In the genomic region with DNA sequence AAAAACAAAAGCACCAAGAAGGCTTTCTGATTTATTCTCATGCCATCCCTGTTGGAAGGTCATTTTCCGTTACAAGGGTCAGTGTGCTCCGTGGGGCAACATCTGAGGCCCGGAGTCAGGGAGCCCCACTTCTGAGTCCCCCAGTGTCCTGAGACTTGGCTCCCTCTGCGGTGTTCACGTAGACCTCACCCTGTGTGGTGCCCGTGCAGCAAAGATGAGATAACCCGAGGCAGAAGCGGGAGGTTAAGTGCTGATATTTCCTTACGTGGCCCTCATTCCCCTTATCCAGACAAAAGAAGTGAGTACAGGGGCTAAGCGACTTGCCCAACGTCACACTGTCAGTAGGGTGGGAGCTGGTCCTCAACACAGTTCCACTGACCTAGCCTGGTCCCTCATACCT, we compare ENCODE assay signal across 19 cellular contexts. TPM values are rescaled to one million over a fixed set of nuclear protein-coding genes. Genes with fewer than 3 reads are reported as not detected.
DNase-seq lines count a peak whose midpoint lies in the region; ATAC-seq lines count a peak whose summit lies in the region.
"Had no signal": no experiment of that assay in that cellular context is flagged by ENCODE, and none has a peak within 500 bp of the region (broad histone marks: within the 10 kb centered on the region; RNA-seq: fewer than 3 reads in every experiment).

No MANE protein-coding gene starts in this region.

- H3K9me3 Mint-ChIP-seq in effector memory CD8-positive, alpha-beta T cell = peaks cover 6 to 8% of the 10 kb centered on the region in 2 donors

- ATAC-seq in effector memory CD8-positive, alpha-beta T cell (replicated peaks) = no peak
- no peak for ATAC-seq in sciatic nerve
- ATAC-seq: A549, Panc1, SK-N-SH treated with all-trans-retinoic acid at 6 μM for 48 hours had no signal

- H3K27me3 Mint-ChIP-seq in effector memory CD8-positive, alpha-beta T cell = no peaks in the 10 kb centered on the region

- intact Hi-C loops in sciatic nerve (cut with DNase I) = no loop called here

- H3K4me3 Mint-ChIP-seq in effector memory CD8-positive, alpha-beta T cell = peak overlapping the region; percentile 87 to 91
- H3K4me3 Mint-ChIP-seq: CD14-positive monocyte had no signal

- DNase-seq in D341Med (ENCODE audit: low spot score) (peak; percentile 12), mesenteric fat pad (ENCODE audit: low spot score) (peak; percentile 87), sciatic nerve (ENCODE audit: low spot score) (peak; percentile 22), NCI-H526 (lab: John Stamatoyannopoulos, UW) (no peak), SHP77 (lab: John Stamatoyannopoulos, UW) (no peak), NCI-H2171 treated with DMSO at 0.1 percent for 48 hours (lab: John Stamatoyannopoulos, UW) (no peak)
- no peak for DNase-seq in effector memory CD8-positive, alpha-beta T cell
- DNase-seq: EL, GF-D8, IMR-90, NCI-H1105, NCI-H2029 treated with DMSO at 0.1 percent for 48 hours, NCI-H345, NCI-H524 had no signal

- peak overlapping the region; percentile 59 to 98 for H3K27ac Mint-ChIP-seq in effector memory CD8-positive, alpha-beta T cell
- H3K27ac Mint-ChIP-seq: B cell, CD14-positive monocyte had no signal

- peaks cover 21% of the 10 kb centered on the region for H3K36me3 Mint-ChIP-seq in effector memory CD8-positive, alpha-beta T cell (ENCODE audit: insufficient read depth)

- peaks cover 43 to 56% of the 10 kb centered on the region in 2 donors for H3K4me1 Mint-ChIP-seq in effector memory CD8-positive, alpha-beta T cell (ENCODE audit: low read depth in 2 of 2)

RNA-seq across cellular contexts. Expression of a gene that starts 3.5 kb away (rescaled TPM):
- total RNA-seq in mesenteric fat pad = 0.10 TPM
- 0.76 TPM for total RNA-seq in sciatic nerve
- total RNA-seq: IMR-90 had no signal

Comparison
In these comparisons a context has a peak if more than half of its experiments do, and no peak if none do; other contexts are left out.
1. DNase-seq: peak in D341Med (single experiment), mesenteric fat pad (single experiment) and sciatic nerve (single experiment); none in effector memory CD8-positive, alpha-beta T cell (0 of 3), NCI-H526 (0 of 2), SHP77 (0 of 2) and NCI-H2171 treated with DMSO at 0.1 percent for 48 hours (single experiment).